In genomic region chr12:4223273-4223855, GRCh38 we compare ENCODE assay signal across 15 cellular contexts.
"Had no signal": no experiment of that assay in that cellular context is flagged by ENCODE, and none has a peak within 500 bp of the region (broad histone marks: within the 10 kb centered on the region; RNA-seq: fewer than 3 reads in every experiment).

No MANE protein-coding gene starts in this region.

- H3K36me3 Mint-ChIP-seq: neural progenitor cell; stimulated activated effector memory CD8-positive, alpha-beta T cell treated with anti-CD3 and anti-CD28 coated beads, Interleukin-12 subunit alpha, Interleukin-12 subunit beta, amount 100 ng/mL, for 72 hours had no signal

- H2AFZ ChIP-seq: neural progenitor cell, parathyroid adenoma had no signal

- H3K27ac ChIP-seq: ascending aorta, heart left ventricle, neural progenitor cell, parathyroid adenoma, transverse colon had no signal

- H3K36me3 ChIP-seq: ascending aorta, heart left ventricle, neural progenitor cell, transverse colon had no signal

- H3K4me2 ChIP-seq: neural progenitor cell had no signal

- H3K79me2 ChIP-seq: parathyroid adenoma had no signal

- H3K9me3 Mint-ChIP-seq: activated naive CD8-positive, alpha-beta T cell treated with anti-CD3 and anti-CD28 coated beads, Interleukin-2, amount 50 U/mL, for 24 hours; activated T-cell treated with anti-CD3 and anti-CD28 coated beads, Interleukin-2, amount 50 U/mL, for 72 hours; stimulated activated effector memory CD8-positive, alpha-beta T cell treated with anti-CD3 and anti-CD28 coated beads, Interleukin-12 subunit alpha, Interleukin-12 subunit beta, amount 100 ng/mL, for 72 hours had no signal

- ATAC-seq: activated naive CD8-positive, alpha-beta T cell treated with anti-CD3 and anti-CD28 coated beads, Interleukin-2, amount 50 U/mL, for 24 hours; activated T-cell treated with anti-CD3 and anti-CD28 coated beads, Interleukin-2, amount 50 U/mL, for 72 hours; heart left ventricle; stimulated activated effector memory CD8-positive, alpha-beta T cell treated with anti-CD3 and anti-CD28 coated beads, Interleukin-12 subunit alpha, Interleukin-12 subunit beta, amount 100 ng/mL, for 72 hours had no signal

- H3K4me1 ChIP-seq: ascending aorta, neural progenitor cell, parathyroid adenoma, transverse colon had no signal

- DNase-seq: activated CD4-positive, alpha-beta T cell treated with anti-CD3 and anti-CD28 coated beads, Interleukin-2, amount 50 U/mL, for 4 hours; activated CD4-positive, CD25-positive, alpha-beta regulatory T cell treated with anti-CD3 and anti-CD28 coated beads, Interleukin-2, amount 50 U/mL, for 72 hours; activated CD8-positive, alpha-beta memory T cell treated with anti-CD3 and anti-CD28 coated beads, Interleukin-2, amount 50 U/mL, for 4 hours; activated naive CD8-positive, alpha-beta T cell treated with anti-CD3 and anti-CD28 coated beads, Interleukin-2, amount 50 U/mL, for 24 hours; activated T-cell treated with anti-CD3 and anti-CD28 coated beads, Interleukin-2, amount 50 U/mL, for 72 hours; effector CD4-positive, alpha-beta T cell; heart left ventricle; small intestine; substantia nigra; T-helper 2 cell; transverse colon had no signal

- H3K27ac Mint-ChIP-seq: activated naive CD8-positive, alpha-beta T cell treated with anti-CD3 and anti-CD28 coated beads, Interleukin-2, amount 50 U/mL, for 24 hours; activated T-cell treated with anti-CD3 and anti-CD28 coated beads, Interleukin-2, amount 50 U/mL, for 72 hours; stimulated activated effector memory CD8-positive, alpha-beta T cell treated with anti-CD3 and anti-CD28 coated beads, Interleukin-12 subunit alpha, Interleukin-12 subunit beta, amount 100 ng/mL, for 72 hours had no signal

- H3K4me3 ChIP-seq: ascending aorta, heart left ventricle, neural progenitor cell, transverse colon had no signal

- H3K9ac ChIP-seq: neural progenitor cell, parathyroid adenoma had no signal

- H3K27me3 ChIP-seq: ascending aorta, neural progenitor cell had no signal

- H3K4me1 Mint-ChIP-seq: neural progenitor cell had no signal

- H3K4me3 Mint-ChIP-seq: activated naive CD8-positive, alpha-beta T cell treated with anti-CD3 and anti-CD28 coated beads, Interleukin-2, amount 50 U/mL, for 24 hours; activated T-cell treated with anti-CD3 and anti-CD28 coated beads, Interleukin-2, amount 50 U/mL, for 72 hours; neural progenitor cell; stimulated activated effector memory CD8-positive, alpha-beta T cell treated with anti-CD3 and anti-CD28 coated beads, Interleukin-12 subunit alpha, Interleukin-12 subunit beta, amount 100 ng/mL, for 72 hours had no signal
